Comparison of ENCODE assay signal across 12 cellular contexts in the genomic region with DNA sequence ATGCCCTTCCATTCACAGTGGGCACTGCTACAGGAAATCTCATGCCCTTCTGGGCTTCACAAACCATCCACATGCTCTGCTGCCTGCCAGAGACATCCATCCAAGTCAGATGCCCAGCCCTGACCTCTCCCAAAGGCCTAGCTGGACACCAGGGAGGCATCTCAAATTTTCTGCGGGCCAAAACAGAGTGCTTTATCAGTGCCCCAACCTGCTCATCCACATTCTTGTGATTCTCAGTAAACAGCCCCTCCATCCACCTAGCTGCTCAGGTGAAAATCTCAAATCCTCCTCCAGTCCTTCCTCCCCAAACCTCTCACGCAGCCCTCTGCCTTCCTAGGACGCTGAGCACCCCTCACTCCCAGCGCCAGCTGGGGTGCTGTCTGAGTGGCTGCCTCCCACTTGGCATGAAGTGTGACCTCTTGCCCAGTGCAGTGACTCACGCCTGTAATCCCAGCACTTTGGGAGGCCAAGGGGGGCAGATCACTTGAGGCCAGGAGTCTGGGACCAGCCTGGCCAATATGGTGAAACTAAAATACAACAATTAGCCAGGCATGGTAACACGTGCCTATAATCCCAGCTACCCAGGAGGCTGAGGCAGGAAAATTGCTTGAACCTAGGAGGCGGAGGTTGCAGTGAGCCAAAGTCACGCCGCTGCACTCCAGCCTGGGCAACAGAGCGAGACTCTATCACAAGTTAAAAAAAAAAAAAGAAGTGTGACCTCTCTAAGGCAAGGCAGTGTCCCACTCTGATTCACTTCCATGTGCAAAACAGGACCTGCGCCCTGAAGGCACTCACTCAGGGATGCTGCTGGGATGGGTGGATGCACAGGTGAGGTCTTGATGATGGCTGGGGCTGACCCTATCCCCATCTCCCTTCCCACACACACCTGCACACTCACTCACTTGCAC. TPM values are rescaled to one million over a fixed set of nuclear protein-coding genes. Genes with fewer than 3 reads are reported as not detected.
A peak's percentile ranks its signal among the peaks of the same experiment; 100 is the strongest.
DNase-seq lines count a peak whose midpoint lies in the region; ATAC-seq, FAIRE-seq and TF ChIP-seq lines count a peak whose summit lies in the region.
"Had no signal": no experiment of that assay in that cellular context is flagged by ENCODE, and none has a peak within 500 bp of the region (broad histone marks: within the 10 kb centered on the region; RNA-seq: fewer than 3 reads in every experiment).

No MANE protein-coding gene starts in this region.

- peaks cover 19% of the 10 kb centered on the region for H3K4me1 ChIP-seq in HUES48 (ENCODE audit: control insufficient read depth, insufficient read depth, low read length)

- DNase-seq in Calu3 (peak; percentile 53), bronchial epithelial cell (ENCODE audit: low read depth) (peak; percentile 40), SW 1271 (lab: John Stamatoyannopoulos, UW) (no peak), NK-92 (lab: John Stamatoyannopoulos, UW; ENCODE audit: unreplicated experiment) (no peak)
- DNase-seq: heart right ventricle, NCI-H510A had no signal

- H3K4me1 Mint-ChIP-seq in Calu3 (ENCODE audit: low read depth, unreplicated experiment): peaks cover 37% of the 10 kb centered on the region
- H3K4me1 Mint-ChIP-seq in nephron: peaks cover 42% of the 10 kb centered on the region

- peak overlapping the region; percentile 66 for H3K27ac ChIP-seq in HUES48 (ENCODE audit: low read depth, low read length)
- H3K27ac ChIP-seq: heart right ventricle, suprapubic skin had no signal

- BruUV-seq in Calu3 (replicated peaks; lab: Mats Ljungman, UMichigan): no TSS peak

- no peak for FAIRE-seq in bronchial epithelial cell (lab: Jason Lieb, UNC)
- FAIRE-seq: G401.6 had no signal

- ATAC-seq in GM21737 (IDR thresholded peaks at IDR 0.05; ENCODE audit: unreplicated experiment) (no peak), GM21528 (IDR thresholded peaks at IDR 0.05; ENCODE audit: low FRiP score, unreplicated experiment) (no peak)
- ATAC-seq: heart right ventricle had no signal

- H3K4me3 Mint-ChIP-seq in Calu3 (ENCODE audit: low read depth, unreplicated experiment): peak overlapping the region; percentile 58
- peak overlapping the region; percentile 77 to 87 (median 81) for H3K4me3 Mint-ChIP-seq in nephron

- H3K9ac ChIP-seq in HUES48 (ENCODE audit: low read depth, low read length): no peak overlapping the region

- H3K9me3 ChIP-seq in HUES48 (ENCODE audit: control insufficient read depth, insufficient read depth, low read length): no peaks in the 10 kb centered on the region
- H3K9me3 ChIP-seq: heart right ventricle, suprapubic skin had no signal

- CTCF ChIA-PET in Calu3 (lab: Charles Lee): no interaction called here

- H3K36me3 ChIP-seq in HUES48 (ENCODE audit: control insufficient read depth, insufficient read depth, low read length) (no peaks in the 10 kb centered on the region), bronchial epithelial cell (ENCODE audit: control insufficient read depth, insufficient read depth, low read length) (no peaks in the 10 kb centered on the region)
- H3K36me3 ChIP-seq: heart right ventricle, suprapubic skin had no signal

- H3K9me3 Mint-ChIP-seq in Calu3 (ENCODE audit: low read depth, unreplicated experiment): no peaks in the 10 kb centered on the region
- no peaks in the 10 kb centered on the region for H3K9me3 Mint-ChIP-seq in nephron

- H3K27me3 ChIP-seq in HUES48 (ENCODE audit: control insufficient read depth, insufficient read depth, low read length) (peaks cover 10% of the 10 kb centered on the region; the same call in 1 of the 2 replicates), bronchial epithelial cell (ENCODE audit: control insufficient read depth, insufficient read depth, low read length) (no peaks in the 10 kb centered on the region)
- H3K27me3 ChIP-seq: suprapubic skin had no signal

- no peak overlapping the region for H3K4me3 ChIP-seq in HUES48 (ENCODE audit: low read depth, low read length)
- H3K4me3 ChIP-seq in bronchial epithelial cell (ENCODE audit: low read depth, low read length): no peak overlapping the region
- H3K4me3 ChIP-seq: heart right ventricle, suprapubic skin had no signal

- H3K27ac Mint-ChIP-seq in Calu3 (ENCODE audit: unreplicated experiment): peak overlapping the region; percentile 91
- peak overlapping the region; percentile 51 to 85 (median 55) for H3K27ac Mint-ChIP-seq in nephron

- intact Hi-C loops in Calu3 (cut with micrococcal nuclease; ENCODE audit: unreplicated experiment): no loop called here

- no peak for TF ChIP-seq CTCF in Calu3 (IDR thresholded peaks at IDR 0.05; ENCODE audit: unreplicated experiment)
- TF ChIP-seq CTCF in bronchial epithelial cell (IDR thresholded peaks at IDR 0.05; ENCODE audit: insufficient read depth, low read length, severe bottlenecking): no peak
- no peak for TF ChIP-seq CTCF in nephron (IDR thresholded peaks at IDR 0.05; ENCODE audit: unreplicated experiment in 3 of 3)

- H3K36me3 Mint-ChIP-seq in Calu3 (ENCODE audit: insufficient read depth, unreplicated experiment) (peaks cover 38% of the 10 kb centered on the region), nephron (ENCODE audit: low read depth) (no peaks in the 10 kb centered on the region)

- no peaks in the 10 kb centered on the region for H3K27me3 Mint-ChIP-seq in Calu3 (ENCODE audit: unreplicated experiment)
- H3K27me3 Mint-ChIP-seq in nephron (ENCODE audit: low read depth): peaks cover 9% of the 10 kb centered on the region

RNA-seq across cellular contexts. Expression of gene AFAP1, which starts 1.7 kb away (rescaled TPM):
- total RNA-seq in Calu3 (2022): 37.9 and 40.1 TPM in 2 replicates
- 6.8 and 16.1 TPM in 2 replicates for total RNA-seq in bronchial epithelial cell

Comparison
In these comparisons a context has a peak if more than half of its experiments do, and no peak if none do; other contexts are left out.
1. DNase-seq: peak in Calu3 (single experiment) and bronchial epithelial cell (single experiment); none in SW 1271 (0 of 2) and NK-92 (single experiment).